Comparison of ENCODE assay signal across 9 cellular contexts in the genomic region with DNA sequence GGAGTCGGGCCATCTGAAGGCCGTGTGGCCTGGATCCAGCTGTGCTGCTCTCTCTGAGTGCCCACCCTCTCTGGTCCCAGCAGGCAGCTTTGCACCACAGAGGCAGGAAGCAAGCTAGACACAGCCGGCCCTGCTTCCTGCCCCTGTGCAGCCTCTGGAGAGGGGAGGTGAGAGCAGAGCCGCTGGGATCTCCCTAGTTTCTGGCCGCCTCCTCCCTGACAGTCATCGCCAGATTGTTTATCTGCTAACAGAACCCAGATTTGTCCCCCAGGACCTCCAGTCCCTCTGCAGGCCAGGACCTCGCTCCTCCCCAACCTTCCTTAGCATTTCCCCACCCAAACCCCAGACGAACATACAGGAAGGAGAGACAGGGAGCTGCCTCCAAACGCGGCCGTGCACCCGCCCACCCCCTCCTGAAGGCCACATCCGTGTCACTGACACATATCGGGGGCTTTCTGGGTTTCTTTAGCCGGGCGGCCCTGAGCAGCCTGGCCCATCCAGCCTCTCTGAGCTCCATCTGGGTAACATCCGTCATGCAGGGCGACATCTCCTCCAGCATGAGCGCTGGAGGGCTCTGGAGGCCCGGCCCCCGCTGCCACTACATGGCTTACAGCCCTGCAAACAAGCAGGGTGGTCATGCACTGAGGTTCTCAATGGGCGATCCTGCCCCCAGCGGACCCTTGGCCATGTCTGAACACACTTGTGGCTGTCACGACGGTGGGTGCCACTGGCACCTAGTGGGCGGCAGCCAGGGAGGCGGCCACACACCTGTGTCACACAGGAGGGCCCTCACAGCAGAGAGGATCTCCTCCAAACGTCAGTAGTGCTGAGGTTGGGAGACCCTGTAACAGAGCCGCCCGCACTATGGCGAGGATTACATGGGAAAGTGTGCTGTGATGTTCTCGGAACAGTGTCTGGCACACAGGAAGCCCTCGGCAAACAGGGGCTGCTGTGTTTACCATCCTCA. TPM values are rescaled to one million over a fixed set of nuclear protein-coding genes. Genes with fewer than 3 reads are reported as not detected.
DNase-seq lines count a peak whose midpoint lies in the region; ATAC-seq, FAIRE-seq and TF ChIP-seq lines count a peak whose summit lies in the region.
"Had no signal": no experiment of that assay in that cellular context is flagged by ENCODE, and none has a peak within 500 bp of the region (broad histone marks: within the 10 kb centered on the region; RNA-seq: fewer than 3 reads in every experiment).

No MANE protein-coding gene starts in this region.

- in situ Hi-C loops in K562 (cut with MboI) (no loop called here), transverse colon (cut with MboI; ENCODE audit: low pct_ligation_motif_present in 1 of 4, low pct_unique_long_range_greater_than_20kb in 1 of 4, low sequenced_read_pairs in 3 of 4) (no loop called here)

- no peaks in the 10 kb centered on the region for H3K9me1 ChIP-seq in K562 (ENCODE audit: control insufficient read depth, insufficient read depth, low read length)

- FAIRE-seq in K562 (lab: Jason Lieb, UNC): no peak

- peaks cover 4% of the 10 kb centered on the region; the same call in 1 of the 2 replicates for H4K20me1 ChIP-seq in K562 (replicated peaks; ENCODE audit: control insufficient read depth, insufficient read depth, low read length)

- no peak overlapping the region for H3K4me2 ChIP-seq in K562 (ENCODE audit: insufficient read depth, low read length)

- BruUV-seq in K562 (replicated peaks; lab: Mats Ljungman, UMichigan): no TSS peak

- TF ChIP-seq POLR2A in K562 (conservative IDR thresholded peaks at IDR 0.05) (no peak), transverse colon (IDR thresholded peaks at IDR 0.05) (no peak)

- no peak overlapping the region for H2AFZ ChIP-seq in K562 (ENCODE audit: low read depth, low read length)

- intact Hi-C loops in K562 (cut with micrococcal nuclease) (no loop called here), transverse colon (cut with DNase I; ENCODE audit: low total_unique reads) (no loop called here)

- 2% methylated on average over 31 of the region's 33 CpGs for WGBS in K562 (ENCODE audit: insufficient coverage, low coverage, missing lambda C conversion rate)
- 84 to 87% methylated on average over 27 to 30 of the region's 33 CpGs for WGBS in mesodermal cell (ENCODE audit: insufficient coverage in 2 of 2), 2 experiments
- WGBS in transverse colon (ENCODE audit: low coverage in 1 of 2), 2 donors: 58 to 62% methylated on average over 4 to 33 of the region's 33 CpGs

- H3K4me3 ChIP-seq in K562 (no peak overlapping the region), mesodermal cell (ENCODE audit: extremely low read depth, insufficient read depth, low read length, poor library complexity, severe bottlenecking) (no peak overlapping the region), transverse colon (no peak overlapping the region)

- H3K9me3 ChIP-seq in K562 (replicated peaks; ENCODE audit: control insufficient read depth, insufficient read depth, low read depth, low read length) (no peaks in the 10 kb centered on the region), mesodermal cell (ENCODE audit: control insufficient read depth, low read length) (no peaks in the 10 kb centered on the region), transverse colon (no peaks in the 10 kb centered on the region)

- H3K9ac ChIP-seq in K562 (ENCODE audit: insufficient read depth in 1 of 2, low read depth in 2 of 2, low read length in 2 of 2): no peak overlapping the region

- H3K27ac ChIP-seq in K562 (ENCODE audit: extremely low read depth, low read depth, low read length) (no peak overlapping the region), mesodermal cell (ENCODE audit: low read depth, low read length, severe bottlenecking) (peak overlapping the region; percentile 71), transverse colon (peak overlapping the region; percentile 48 to 63 (median 54))

- no peaks in the 10 kb centered on the region for H3K79me2 ChIP-seq in K562 (ENCODE audit: control insufficient read depth, insufficient read depth, low read length)

- POLR2A ChIA-PET in K562 (lab: Yijun Ruan, JAX): interaction anchor here (0.5 to 1.1 kb wide), 4 partner anchors 14 to 140 kb away, joined by 3 read pairs; no protein-coding TSS in a partner anchor

- no peaks in the 10 kb centered on the region for H3K36me3 ChIP-seq in K562 (ENCODE audit: control insufficient read depth, insufficient read depth, low read length)
- no peaks in the 10 kb centered on the region for H3K36me3 ChIP-seq in mesodermal cell (ENCODE audit: control insufficient read depth, insufficient read depth, low read length)
- no peaks in the 10 kb centered on the region for H3K36me3 ChIP-seq in transverse colon

- H3K4me1 ChIP-seq in K562 (replicated peaks in 1 of 2; ENCODE audit: control insufficient read depth in 2 of 2, insufficient read depth in 2 of 2, low read length in 2 of 2): peaks cover 0 to 5% of the 10 kb centered on the region in 2 experiments; a peak in 1 of 5 replicates
- peaks cover 28% of the 10 kb centered on the region for H3K4me1 ChIP-seq in mesodermal cell (ENCODE audit: control insufficient read depth, insufficient read depth, low read length, poor library complexity, severe bottlenecking)
- peaks cover 0 to 14% (median 0%) of the 10 kb centered on the region in 4 donors for H3K4me1 ChIP-seq in transverse colon

- CTCF ChIA-PET in K562 (lab: Yijun Ruan, JAX; ENCODE audit: low intra/inter-chr PET ratio): no interaction called here

- H3K27me3 ChIP-seq in K562 (ENCODE audit: control insufficient read depth in 2 of 2, insufficient read depth in 2 of 2, low read length in 2 of 2) (peaks cover 25 to 91% of the 10 kb centered on the region in 2 experiments; a peak in 4 of 5 replicates), transverse colon (no peaks in the 10 kb centered on the region)

- no peak for TF ChIP-seq RAD21 in K562 (CRISPR knock-in tag; conservative IDR thresholded peaks at IDR 0.05 in 1 of 2, IDR thresholded peaks at IDR 0.05 in 1 of 2)

- TF ChIP-seq CTCF in K562 (IDR thresholded peaks at IDR 0.05 in 2 of 3, conservative IDR thresholded peaks at IDR 0.05 in 1 of 3; ENCODE audit: insufficient read depth in 2 of 3, low read depth in 1 of 3, low read length in 3 of 3) (no peak), transverse colon (IDR thresholded peaks at IDR 0.05) (no peak)

- DNase-seq in activated CD4-positive, alpha-beta T cell treated with anti-CD3 and anti-CD28 coated beads for 1 hour: peak; percentile 48
- DNase-seq in K562 (ENCODE audit: extremely low read depth in 1 of 4, low spot score in 3 of 4) (no peak), transverse colon (no peak), DMS153 treated with DMSO at 0.1 percent for 48 hours (lab: John Stamatoyannopoulos, UW; ENCODE audit: unreplicated experiment) (no peak), NCI-H510A treated with DMSO at 0.1 percent for 48 hours (lab: John Stamatoyannopoulos, UW) (no peak)
- DNase-seq: HCEC 1CT had no signal

- TF ChIP-seq EP300 in K562 (IDR thresholded peaks at IDR 0.05; ENCODE audit: low read length) (no peak), transverse colon (IDR thresholded peaks at IDR 0.05; ENCODE audit: low read depth) (no peak)

- ATAC-seq in K562 (no peak; the same call in 2 of the 3 replicates), HG02588 (IDR thresholded peaks at IDR 0.05; ENCODE audit: unreplicated experiment) (no peak)

TF ChIP-seq in K562, 482 proteins besides CTCF, POLR2A, EP300 and RAD21:
- no peak for TF ChIP-seq MBD2 (IDR thresholded peaks at IDR 0.05; ENCODE audit: borderline replicate concordance, low read depth)
- peak; percentile 47 for TF ChIP-seq ZFP36 (IDR thresholded peaks at IDR 0.05; ENCODE audit: low read depth, low read length, partially characterized antibody)
TF ChIP-seq in K562: peak in this region for 1.

RNA-seq across cellular contexts. Expression of a gene that starts 47.6 kb away (rescaled TPM):
- not detected in 2 replicates for total RNA-seq in K562 (2011; cell fraction: chromatin; rRNA removed; ENCODE audit: low replicate concordance)
- not detected in 2 replicates for total RNA-seq in K562 (2011; cell fraction: nucleolus; rRNA removed)
- total RNA-seq in K562 (2011; cell fraction: nucleoplasm; rRNA removed): not detected in 2 replicates
- total RNA-seq in K562 (2014; rRNA removed) (not detected in 2 replicates), K562 (2014; rRNA removed; fragmentation: Illumina TruSeq; extraction: Trizol) (not detected in 2 replicates), K562 (2015; rRNA removed; fragmentation: Illumina TruSeq; extraction: Trizol) (not detected in 2 replicates), K562 (2021) (not detected in 2 replicates), transverse colon (not detected)
- polyA plus RNA-seq in K562 (2011; rRNA removed) (not detected in 2 replicates), K562 (2014; fragmentation: Illumina TruSeq; extraction: Trizol) (not detected in 2 replicates), K562 (2014; fragmentation: Nextera tagmentation; extraction: Ambion mirVana) (not detected), K562 (2014; rRNA removed) (not detected in 2 replicates)
- polyA plus RNA-seq in K562 (2011; cell fraction: cytosol; rRNA removed): not detected in 2 replicates
- not detected in 2 replicates for polyA plus RNA-seq in K562 (2011; cell fraction: nucleus; rRNA removed)
- not detected in 2 replicates for polyA plus RNA-seq in K562 (2012)
- not detected in 2 replicates for polyA minus RNA-seq in K562 (2011; rRNA and poly(A)+ RNA removed)
- polyA minus RNA-seq in K562 (2011; cell fraction: cytosol; rRNA and poly(A)+ RNA removed): not detected in 2 replicates
- not detected in 2 replicates for polyA minus RNA-seq in K562 (2011; cell fraction: nucleus; rRNA and poly(A)+ RNA removed)
- polyA plus RNA-seq in mesodermal cell (2013, experiment 1 of 2): 0.11 TPM
- not detected for polyA plus RNA-seq in mesodermal cell (2013, experiment 2 of 2)
- total RNA-seq: RPMI7951 had no signal

RNA-seq across cellular contexts. Expression of a gene that starts 54.4 kb away (rescaled TPM):
- 0.28 and 1.8 TPM in 2 replicates for total RNA-seq in K562 (2011; cell fraction: chromatin; rRNA removed; ENCODE audit: low replicate concordance)
- total RNA-seq in K562 (2011; cell fraction: nucleolus; rRNA removed): 0.39 and 1.3 TPM in 2 replicates
- 0.15 TPM in 1 of 2 replicates, not detected in the other for total RNA-seq in K562 (2011; cell fraction: nucleoplasm; rRNA removed)
- not detected in 2 replicates for total RNA-seq in K562 (2014; rRNA removed)
- not detected in 2 replicates for total RNA-seq in K562 (2014; rRNA removed; fragmentation: Illumina TruSeq; extraction: Trizol)
- total RNA-seq in K562 (2015; rRNA removed; fragmentation: Illumina TruSeq; extraction: Trizol): not detected in 2 replicates
- total RNA-seq in K562 (2021): 0.25 TPM in 1 of 2 replicates, not detected in the other
- polyA plus RNA-seq in K562 (2011; rRNA removed): 0.07 and 0.14 TPM in 2 replicates
- polyA plus RNA-seq in K562 (2011; cell fraction: cytosol; rRNA removed): 0.04 and 0.21 TPM in 2 replicates
- polyA plus RNA-seq in K562 (2011; cell fraction: nucleus; rRNA removed): 0.24 and 2.6 TPM in 2 replicates
- polyA plus RNA-seq in K562 (2012): 0.11 and 0.16 TPM in 2 replicates
- polyA plus RNA-seq in K562 (2014; fragmentation: Illumina TruSeq; extraction: Trizol): not detected in 2 replicates
- not detected for polyA plus RNA-seq in K562 (2014; fragmentation: Nextera tagmentation; extraction: Ambion mirVana)
- not detected in 2 replicates for polyA plus RNA-seq in K562 (2014; rRNA removed)
- polyA minus RNA-seq in K562 (2011; rRNA and poly(A)+ RNA removed): 0.11 TPM in 1 of 2 replicates, not detected in the other
- polyA minus RNA-seq in K562 (2011; cell fraction: cytosol; rRNA and poly(A)+ RNA removed): not detected in 2 replicates
- 0.11 and 0.54 TPM in 2 replicates for polyA minus RNA-seq in K562 (2011; cell fraction: nucleus; rRNA and poly(A)+ RNA removed)
- polyA plus RNA-seq in mesodermal cell (2013, experiment 1 of 2): 10.0 TPM
- 8.1 TPM for polyA plus RNA-seq in mesodermal cell (2013, experiment 2 of 2)
- 1 to 10 TPM in 1 of 4 donors, under 1 TPM in 2, not detected in 1; 0.68 to 1.1 (median 0.95) TPM for total RNA-seq in transverse colon
